ENCODE assay signal across 26 cellular contexts in the genomic region with DNA sequence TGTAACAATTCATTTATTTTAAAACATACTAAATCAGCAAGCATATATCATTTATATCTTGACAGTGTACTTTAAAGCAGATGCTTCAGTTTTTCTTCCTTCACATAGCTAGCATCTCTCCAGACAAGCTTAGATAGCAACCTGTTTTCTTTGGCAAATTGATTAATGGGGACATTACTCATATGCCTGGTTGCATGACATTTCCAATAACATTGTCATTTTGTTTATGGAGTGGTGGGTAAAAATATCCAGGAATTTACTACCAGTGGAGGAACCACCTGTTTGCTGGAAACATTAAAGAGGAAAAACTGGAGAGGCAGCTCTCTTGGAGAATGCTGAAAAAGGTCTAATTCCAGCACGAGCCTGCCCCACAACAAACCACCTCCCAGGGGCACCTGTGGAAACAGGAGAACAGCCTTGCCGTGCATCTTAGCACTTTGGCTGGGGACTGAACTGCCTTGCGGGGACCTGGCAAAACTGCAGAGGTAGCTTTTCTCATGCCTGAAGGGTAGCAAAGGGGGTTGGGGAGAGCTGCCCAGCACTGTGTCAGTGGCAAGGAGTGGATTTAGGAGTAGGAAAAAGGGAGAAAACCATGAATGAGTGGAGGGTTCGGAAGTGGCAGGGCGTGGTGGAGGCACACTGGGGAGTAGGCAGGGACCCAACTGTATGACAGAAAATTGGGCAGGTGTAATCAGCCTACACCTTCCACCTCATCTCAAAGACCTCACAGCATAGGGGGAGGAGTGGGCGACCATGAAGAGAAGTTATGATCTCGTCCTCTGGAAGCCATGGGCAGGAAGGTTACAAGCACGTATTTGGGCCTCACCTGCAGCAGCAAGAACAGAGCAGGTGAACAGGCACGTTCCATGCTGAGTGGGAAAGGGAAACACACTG. TPM values are rescaled to one million over a fixed set of nuclear protein-coding genes. Genes with fewer than 3 reads are reported as not detected.
DNase-seq lines count a peak whose midpoint lies in the region; ATAC-seq, FAIRE-seq and TF ChIP-seq lines count a peak whose summit lies in the region.
"Had no signal": no experiment of that assay in that cellular context is flagged by ENCODE, and none has a peak within 500 bp of the region (broad histone marks: within the 10 kb centered on the region; RNA-seq: fewer than 3 reads in every experiment).

No MANE protein-coding gene starts in this region.

- DNase-seq in HT-29 (ENCODE audit: low spot score) (peak; percentile 30), adrenal gland (peak in 3 of 7 donors; percentile 40 to 47 (median 43)), islet precursor cell (peak; percentile 63), urothelium cell line (ENCODE audit: low spot score) (no peak), epidermal melanocyte (ENCODE audit: insufficient read length, low spot score) (no peak), hepatic stellate cell (ENCODE audit: low spot score) (no peak)
- DNase-seq: activated CD4-positive, CD25-positive, alpha-beta regulatory T cell treated with anti-CD3 and anti-CD28 coated beads, Interleukin-2, amount 50 U/mL, for 72 hours; activated CD8-positive, alpha-beta memory T cell treated with anti-CD3 and anti-CD28 coated beads, Interleukin-2, amount 50 U/mL, for 48 hours; activated CD8-positive, alpha-beta T cell treated with anti-CD3 and anti-CD28 coated beads for 36 hours; activated naive CD4-positive, alpha-beta T cell treated with anti-CD3 and anti-CD28 coated beads for 36 hours; effector CD4-positive, alpha-beta T cell; GF-D8; MM.1S; naive thymus-derived CD4-positive, alpha-beta T cell; NCI-H1105 treated with DMSO at 0.1 percent for 48 hours; NCI-H1930; NCI-H524 treated with DMSO at 0.1 percent for 48 hours; sigmoid colon; stimulated activated CD4-positive, alpha-beta T cell treated with anti-CD3 and anti-CD28 coated beads, Interleukin-12 subunit alpha, Interleukin-12 subunit beta, amount 100 ng/mL, for 4 hours; stimulated activated CD4-positive, alpha-beta T cell treated with anti-CD3 and anti-CD28 coated beads, Interleukin-2, amount 100 ng/mL, for 48 hours; T-helper 17 cell; thyroid gland had no signal

- H3K27me3 ChIP-seq in adrenal gland, result no peaks in the 10 kb centered on the region
- H3K27me3 ChIP-seq: sigmoid colon, thyroid gland had no signal

- peak overlapping the region; percentile 55 to 92 (median 85) for H3K27ac ChIP-seq in adrenal gland
- H3K27ac ChIP-seq: sigmoid colon, thyroid gland had no signal

- FAIRE-seq in urothelium cell line (lab: Jason Lieb, UNC), result peak; percentile 17
- FAIRE-seq: islet of Langerhans, TTC549 had no signal

- H3K36me3 ChIP-seq in adrenal gland (replicated peaks in 1 of 2), result no peaks in the 10 kb centered on the region
- H3K36me3 ChIP-seq: sigmoid colon, thyroid gland had no signal

- 49 to 57% (median 54%) methylated on average over 9 of the region's 9 CpGs for WGBS in adrenal gland, 4 donors

- TF ChIP-seq POLR2A in adrenal gland (IDR thresholded peaks at IDR 0.05), result no peak

- no peak for ATAC-seq in HG02623 (IDR thresholded peaks at IDR 0.05; ENCODE audit: unreplicated experiment)
- ATAC-seq: activated CD8-positive, alpha-beta T cell treated with anti-CD3 and anti-CD28 coated beads for 36 hours; naive thymus-derived CD4-positive, alpha-beta T cell; Right ventricle myocardium inferior; T-helper 17 cell had no signal

- H3K4me3 ChIP-seq in adrenal gland, result no peak overlapping the region
- H3K4me3 ChIP-seq: sigmoid colon, thyroid gland had no signal

- H3K9me3 ChIP-seq in adrenal gland (replicated peaks in 1 of 3), result no peaks in the 10 kb centered on the region
- H3K9me3 ChIP-seq: sigmoid colon, thyroid gland had no signal

- no peak for TF ChIP-seq CTCF in adrenal gland (IDR thresholded peaks at IDR 0.05)

- intact Hi-C loops in adrenal gland (cut with DNase I), result no loop called here

- peaks cover 19 to 24% of the 10 kb centered on the region in 2 donors for H3K4me1 ChIP-seq in adrenal gland (replicated peaks in 1 of 2)
- H3K4me1 ChIP-seq: sigmoid colon, thyroid gland had no signal

RNA-seq across cellular contexts. Expression of a gene that starts 11.7 kb away (rescaled TPM):
- total RNA-seq in HT-29 (2014; rRNA removed; shearing (Covaris generic)), result 12.2 and 15.7 TPM in 2 replicates
- 100 to 1,000 TPM; 116 to 357 (median 151) TPM for total RNA-seq in adrenal gland
- polyA plus RNA-seq in adrenal gland, result 100 to 1,000 TPM in 1 of 3 donors, 10 to 100 TPM in 2; 41.5 to 307 (median 50.4) TPM

RNA-seq across cellular contexts. Expression of a gene that starts 37.3 kb away (rescaled TPM):
- 9.2 and 11.3 TPM in 2 replicates for total RNA-seq in HT-29 (2014; rRNA removed; shearing (Covaris generic))
- 100 to 1,000 TPM in 5 of 8 donors, 10 to 100 TPM in 3; 36.4 to 374 (median 118) TPM for total RNA-seq in adrenal gland
- polyA plus RNA-seq in adrenal gland, result 100 to 1,000 TPM in 1 of 3 donors, 10 to 100 TPM in 2; 24.5 to 108 (median 32.2) TPM

Comparison
In these comparisons a context has a peak if more than half of its experiments do, and no peak if none do; other contexts are left out.
1. DNase-seq: peak in HT-29 (single experiment) and islet precursor cell (single experiment); none in urothelium cell line (single experiment), epidermal melanocyte (single experiment) and hepatic stellate cell (single experiment).